26 cellular contexts compared by ENCODE assay signal in genomic region chr3:169818330-169818729, GRCh38. TPM values are rescaled to one million over a fixed set of nuclear protein-coding genes. Genes with fewer than 3 reads are reported as not detected.
DNase-seq lines count a peak whose midpoint lies in the region; ATAC-seq, FAIRE-seq and TF ChIP-seq lines count a peak whose summit lies in the region.
"Had no signal": no experiment of that assay in that cellular context is flagged by ENCODE, and none has a peak within 500 bp of the region (broad histone marks: within the 10 kb centered on the region; RNA-seq: fewer than 3 reads in every experiment).

No MANE protein-coding gene starts in this region.

- no peak for FAIRE-seq in HepG2 (lab: Jason Lieb, UNC)
- FAIRE-seq: GM12878 had no signal

- CTCF ChIA-PET in HepG2 (lab: Yijun Ruan, JAX; ENCODE audit: low intra/inter-chr PET ratio, low total read pairs): no interaction called here

- TF ChIP-seq CTCF in HFFc6 (IDR thresholded peaks at IDR 0.05) (no peak), GM13977 (IDR thresholded peaks at IDR 0.05; ENCODE audit: extremely low read depth, insufficient read depth, missing control alignments) (no peak), progenitor cell of endocrine pancreas (IDR thresholded peaks at IDR 0.05; ENCODE audit: unreplicated experiment) (no peak), HepG2 (CRISPR knock-in tag; IDR thresholded peaks at IDR 0.05) (no peak)

- no peak for TF ChIP-seq POLR2A in HepG2 (IDR thresholded peaks at IDR 0.05; ENCODE audit: insufficient read depth in 1 of 2, low read depth in 2 of 2, low read length in 2 of 2)

- TF ChIP-seq EP300 in HepG2 (IDR thresholded peaks at IDR 0.05; ENCODE audit: low read depth in 2 of 2, low read length in 2 of 2) (no peak), HepG2 (CRISPR knock-in tag; IDR thresholded peaks at IDR 0.05; ENCODE audit: borderline replicate concordance) (no peak)

- peaks cover 13% of the 10 kb centered on the region for H3K36me3 Mint-ChIP-seq in HFFc6 (ENCODE audit: low read depth)
- no peaks in the 10 kb centered on the region for H3K36me3 Mint-ChIP-seq in progenitor cell of endocrine pancreas (ENCODE audit: insufficient read depth)
- H3K36me3 Mint-ChIP-seq: type B pancreatic cell had no signal

- H3K27ac Mint-ChIP-seq in HFFc6: peak overlapping the region; percentile 17
- H3K27ac Mint-ChIP-seq in progenitor cell of endocrine pancreas: no peak overlapping the region
- H3K27ac Mint-ChIP-seq: natural killer cell, T-cell, type B pancreatic cell had no signal

- no peak for TF ChIP-seq RAD21 in HepG2 (CRISPR knock-in tag; IDR thresholded peaks at IDR 0.05)

- no peaks in the 10 kb centered on the region for H4K20me1 ChIP-seq in HepG2 (ENCODE audit: insufficient read depth, low read length)

- H3K4me3 ChIP-seq in HepG2 (replicated peaks in 1 of 3; ENCODE audit: insufficient read depth in 1 of 3, low read depth in 2 of 3, low read length in 3 of 3): no peak overlapping the region
- H3K4me3 ChIP-seq: ascending aorta, GM12878, stomach had no signal

- H3K4me1 ChIP-seq in HepG2 (ENCODE audit: insufficient read depth, low read length): peaks cover 9% of the 10 kb centered on the region

- H3K27ac ChIP-seq in HepG2 (ENCODE audit: extremely low read length, insufficient read depth, low read length): no peak overlapping the region
- H3K27ac ChIP-seq: ascending aorta, stomach had no signal

- ATAC-seq in HepG2: no peak
- ATAC-seq: GM12878, natural killer cell, T-cell had no signal

- WGBS in HepG2 (ENCODE audit: low lambda C conversion rate): 2% methylated on average over 2 of the region's 2 CpGs

- H3K27me3 Mint-ChIP-seq in HFFc6 (ENCODE audit: insufficient read depth) (peaks cover 2% of the 10 kb centered on the region), progenitor cell of endocrine pancreas (peaks cover 11% of the 10 kb centered on the region)

- intact Hi-C loops in HepG2 (cut with micrococcal nuclease; ENCODE audit: unreplicated experiment): no loop called here

- H3K9me3 ChIP-seq in HepG2 (ENCODE audit: low read length): peaks cover 7% of the 10 kb centered on the region
- H3K9me3 ChIP-seq: ascending aorta had no signal

- H3K4me3 Mint-ChIP-seq in HFFc6 (peak overlapping the region; percentile 6; the same call in 1 of the 2 replicates), progenitor cell of endocrine pancreas (ENCODE audit: low read depth) (no peak overlapping the region)
- H3K4me3 Mint-ChIP-seq: natural killer cell, T-cell, type B pancreatic cell had no signal

- H3K4me2 ChIP-seq in HepG2 (ENCODE audit: low read depth, low read length): no peak overlapping the region

- no peaks in the 10 kb centered on the region for H3K36me3 ChIP-seq in HepG2 (replicated peaks in 1 of 2; ENCODE audit: control insufficient read depth in 1 of 2, insufficient read depth in 2 of 2, low read length in 2 of 2)
- H3K36me3 ChIP-seq: ascending aorta, stomach had no signal

- peaks cover 0 to 17% of the 10 kb centered on the region in 2 experiments; a peak in 3 of 5 replicates for H3K27me3 ChIP-seq in HepG2 (ENCODE audit: control insufficient read depth in 1 of 2, insufficient read depth in 2 of 2, low read length in 2 of 2)
- H3K27me3 ChIP-seq: ascending aorta had no signal

- no peak overlapping the region for H2AFZ ChIP-seq in HepG2 (ENCODE audit: low read length)

- peaks cover 15% of the 10 kb centered on the region for H3K9me3 Mint-ChIP-seq in HFFc6
- H3K9me3 Mint-ChIP-seq in progenitor cell of endocrine pancreas (ENCODE audit: low read depth): peaks cover 6% of the 10 kb centered on the region

- H3K4me1 Mint-ChIP-seq in HFFc6 (ENCODE audit: low read depth): peaks cover 22% of the 10 kb centered on the region
- H3K4me1 Mint-ChIP-seq in progenitor cell of endocrine pancreas (ENCODE audit: low read depth): peaks cover 1% of the 10 kb centered on the region

- in situ Hi-C loops in GM13977 (cut with MboI; ENCODE audit: low pct_unique_long_range_greater_than_20kb, low sequenced_read_pairs, unreplicated experiment): no loop called here
- in situ Hi-C loops in HepG2 (cut with HindIII; ENCODE audit: extremely low pct_ligation_motif_present, low pct_unique_long_range_greater_than_20kb): no loop called here

- H3K79me2 ChIP-seq in HepG2 (ENCODE audit: insufficient read depth, low read length): no peaks in the 10 kb centered on the region

- no peak overlapping the region for H3K9ac ChIP-seq in HepG2 (ENCODE audit: insufficient read depth, low read depth, low read length)

- no TSS peak for BruUV-seq in HepG2 (replicated peaks; lab: Mats Ljungman, UMichigan)

- POLR2A ChIA-PET in HepG2 (lab: Yijun Ruan, JAX): no interaction called here

- peak; percentile 28 for DNase-seq in HFFc6
- peak; percentile 72 for DNase-seq in amniotic epithelial cell (ENCODE audit: low read depth)
- DNase-seq in glomerular visceral epithelial cell (ENCODE audit: extremely low spot score): peak; percentile 21
- DNase-seq in SHP77 (lab: John Stamatoyannopoulos, UW): no peak
- no peak for DNase-seq in GM13977 (ENCODE audit: low spot score)
- no peak for DNase-seq in progenitor cell of endocrine pancreas (ENCODE audit: low spot score, unreplicated experiment)
- DNase-seq in HepG2 (ENCODE audit: low spot score): no peak
- DNase-seq: activated CD4-positive, alpha-beta T cell treated with anti-CD3 and anti-CD28 coated beads, Interleukin-2, amount 50 U/mL, for 4 hours; C1 segment of cervical spinal cord; cortex of kidney; GF-D8; hypothalamus; mesendoderm; natural killer cell; NCI-H1417; NCI-H69; posterior cingulate gyrus; Right ventricle myocardium superior; stimulated activated CD4-positive, alpha-beta T cell treated with anti-CD3 and anti-CD28 coated beads, Interleukin-2, amount 100 ng/mL, for 48 hours; stomach; T-cell had no signal

RNA-seq across cellular contexts. Expression of gene LRRC34, which starts 5.6 kb away (rescaled TPM):
- total RNA-seq in HFFc6 (2021; fragmentation: NEBNext Ultra II Directional; extraction: Animal tissue kit (Norgen Biotek cat#: 25700)): 1 to 10 TPM in 3 of 6 experiments, under 1 TPM in 3; 0.59 to 1.5 (median 0.94) TPM
- total RNA-seq in progenitor cell of endocrine pancreas: 6.6 and 7.0 TPM in 2 replicates
- not detected in 2 replicates for total RNA-seq in HepG2 (2016; rRNA removed; fragmentation: Illumina TruSeq; extraction: Trizol)
- not detected in 2 replicates for total RNA-seq in HepG2 (2016; cell fraction: cytosol; rRNA removed; fragmentation: Illumina TruSeq; extraction: Trizol; ENCODE audit: low read depth)
- not detected in 2 replicates for total RNA-seq in HepG2 (2016; cell fraction: insoluble cytoplasmic fraction; rRNA removed; fragmentation: Illumina TruSeq; extraction: Trizol)
- total RNA-seq in HepG2 (2016; cell fraction: membrane; rRNA removed; fragmentation: Illumina TruSeq; extraction: Trizol): not detected in 2 replicates
- not detected in 2 replicates for total RNA-seq in HepG2 (2016; cell fraction: nucleus; rRNA removed; fragmentation: Illumina TruSeq; extraction: Trizol)
- polyA plus RNA-seq in HepG2 (2011; rRNA removed): not detected in 2 replicates
- polyA plus RNA-seq in HepG2 (2011; cell fraction: cytosol; rRNA removed): not detected in 2 replicates
- not detected in 2 replicates for polyA plus RNA-seq in HepG2 (2011; cell fraction: nucleus; rRNA removed)
- 0.11 TPM in 1 of 2 replicates, not detected in the other for polyA plus RNA-seq in HepG2 (2012)
- not detected in 2 replicates for polyA plus RNA-seq in HepG2 (2016; cell fraction: cytosol; fragmentation: Illumina TruSeq; extraction: Trizol; ENCODE audit: low read depth)
- not detected in 2 replicates for polyA plus RNA-seq in HepG2 (2016; cell fraction: insoluble cytoplasmic fraction; fragmentation: Illumina TruSeq; extraction: Trizol; ENCODE audit: low read depth)
- not detected in 2 replicates for polyA plus RNA-seq in HepG2 (2016; cell fraction: membrane; fragmentation: Illumina TruSeq; extraction: Trizol; ENCODE audit: low read depth)
- polyA plus RNA-seq in HepG2 (2016; cell fraction: nucleus; fragmentation: Illumina TruSeq; extraction: Trizol; ENCODE audit: insufficient read depth, low read depth): not detected in 2 replicates
- not detected in 2 replicates for polyA minus RNA-seq in HepG2 (2011; rRNA and poly(A)+ RNA removed; ENCODE audit: low replicate concordance)
- not detected in 2 replicates for polyA minus RNA-seq in HepG2 (2011; cell fraction: cytosol; rRNA and poly(A)+ RNA removed)
- polyA minus RNA-seq in HepG2 (2011; cell fraction: nucleus; rRNA and poly(A)+ RNA removed): not detected in 2 replicates

RNA-seq across cellular contexts. Expression of gene LRRIQ4, which starts 5.7 kb away (rescaled TPM):
- not detected for total RNA-seq in HFFc6 (2021; fragmentation: NEBNext Ultra II Directional; extraction: Animal tissue kit (Norgen Biotek cat#: 25700))
- 0.31 and 0.42 TPM in 2 replicates for total RNA-seq in progenitor cell of endocrine pancreas
- not detected in 2 replicates for total RNA-seq in HepG2 (2016; rRNA removed; fragmentation: Illumina TruSeq; extraction: Trizol)
- total RNA-seq in HepG2 (2016; cell fraction: cytosol; rRNA removed; fragmentation: Illumina TruSeq; extraction: Trizol; ENCODE audit: low read depth): not detected in 2 replicates
- total RNA-seq in HepG2 (2016; cell fraction: insoluble cytoplasmic fraction; rRNA removed; fragmentation: Illumina TruSeq; extraction: Trizol): not detected in 2 replicates
- total RNA-seq in HepG2 (2016; cell fraction: membrane; rRNA removed; fragmentation: Illumina TruSeq; extraction: Trizol): not detected in 2 replicates
- total RNA-seq in HepG2 (2016; cell fraction: nucleus; rRNA removed; fragmentation: Illumina TruSeq; extraction: Trizol): not detected in 2 replicates
- polyA plus RNA-seq in HepG2 (2011; rRNA removed): not detected in 2 replicates
- polyA plus RNA-seq in HepG2 (2011; cell fraction: cytosol; rRNA removed): not detected in 2 replicates
- polyA plus RNA-seq in HepG2 (2011; cell fraction: nucleus; rRNA removed): not detected in 2 replicates
- not detected in 2 replicates for polyA plus RNA-seq in HepG2 (2012)
- polyA plus RNA-seq in HepG2 (2016; cell fraction: cytosol; fragmentation: Illumina TruSeq; extraction: Trizol; ENCODE audit: low read depth): not detected in 2 replicates
- not detected in 2 replicates for polyA plus RNA-seq in HepG2 (2016; cell fraction: insoluble cytoplasmic fraction; fragmentation: Illumina TruSeq; extraction: Trizol; ENCODE audit: low read depth)
- polyA plus RNA-seq in HepG2 (2016; cell fraction: membrane; fragmentation: Illumina TruSeq; extraction: Trizol; ENCODE audit: low read depth): not detected in 2 replicates
- polyA plus RNA-seq in HepG2 (2016; cell fraction: nucleus; fragmentation: Illumina TruSeq; extraction: Trizol; ENCODE audit: insufficient read depth, low read depth): not detected in 2 replicates
- polyA minus RNA-seq in HepG2 (2011; rRNA and poly(A)+ RNA removed; ENCODE audit: low replicate concordance): not detected in 2 replicates
- not detected in 2 replicates for polyA minus RNA-seq in HepG2 (2011; cell fraction: cytosol; rRNA and poly(A)+ RNA removed)
- not detected in 2 replicates for polyA minus RNA-seq in HepG2 (2011; cell fraction: nucleus; rRNA and poly(A)+ RNA removed)
- total RNA-seq: ascending aorta, natural killer cell, Right ventricle myocardium superior, skeletal muscle tissue, T-cell had no signal
- polyA plus RNA-seq: stomach had no signal

RNA-seq across cellular contexts. Expression of gene MYNN, which starts 45.1 kb away (rescaled TPM):
- total RNA-seq in HFFc6 (2021; fragmentation: NEBNext Ultra II Directional; extraction: Animal tissue kit (Norgen Biotek cat#: 25700)): 10 to 100 TPM; 10.9 to 13.8 (median 11.7) TPM
- total RNA-seq in progenitor cell of endocrine pancreas (15.5 and 15.8 TPM in 2 replicates), HepG2 (2016; rRNA removed; fragmentation: Illumina TruSeq; extraction: Trizol) (17.6 and 23.7 TPM in 2 replicates)
- total RNA-seq in HepG2 (2016; cell fraction: cytosol; rRNA removed; fragmentation: Illumina TruSeq; extraction: Trizol; ENCODE audit: low read depth): 3.2 and 3.3 TPM in 2 replicates
- total RNA-seq in HepG2 (2016; cell fraction: insoluble cytoplasmic fraction; rRNA removed; fragmentation: Illumina TruSeq; extraction: Trizol): 15.9 and 24.4 TPM in 2 replicates
- total RNA-seq in HepG2 (2016; cell fraction: membrane; rRNA removed; fragmentation: Illumina TruSeq; extraction: Trizol): 7.9 and 9.4 TPM in 2 replicates
- total RNA-seq in HepG2 (2016; cell fraction: nucleus; rRNA removed; fragmentation: Illumina TruSeq; extraction: Trizol): 16.4 and 19.9 TPM in 2 replicates
- 8.7 and 10.4 TPM in 2 replicates for polyA plus RNA-seq in HepG2 (2011; rRNA removed)
- polyA plus RNA-seq in HepG2 (2011; cell fraction: cytosol; rRNA removed): 3.4 and 4.8 TPM in 2 replicates
- polyA plus RNA-seq in HepG2 (2011; cell fraction: nucleus; rRNA removed): 7.6 and 7.8 TPM in 2 replicates
- polyA plus RNA-seq in HepG2 (2012): 8.0 and 8.3 TPM in 2 replicates
- polyA plus RNA-seq in HepG2 (2016; cell fraction: cytosol; fragmentation: Illumina TruSeq; extraction: Trizol; ENCODE audit: low read depth): 1.8 TPM in 2 replicates
- polyA plus RNA-seq in HepG2 (2016; cell fraction: insoluble cytoplasmic fraction; fragmentation: Illumina TruSeq; extraction: Trizol; ENCODE audit: low read depth): 14.0 and 15.4 TPM in 2 replicates
- 3.1 and 3.5 TPM in 2 replicates for polyA plus RNA-seq in HepG2 (2016; cell fraction: membrane; fragmentation: Illumina TruSeq; extraction: Trizol; ENCODE audit: low read depth)
- 18.9 and 19.7 TPM in 2 replicates for polyA plus RNA-seq in HepG2 (2016; cell fraction: nucleus; fragmentation: Illumina TruSeq; extraction: Trizol; ENCODE audit: insufficient read depth, low read depth)
- polyA minus RNA-seq in HepG2 (2011; rRNA and poly(A)+ RNA removed; ENCODE audit: low replicate concordance): 5.0 and 6.9 TPM in 2 replicates
- 10.0 and 11.1 TPM in 2 replicates for polyA minus RNA-seq in HepG2 (2011; cell fraction: cytosol; rRNA and poly(A)+ RNA removed)
- 38.5 and 43.5 TPM in 2 replicates for polyA minus RNA-seq in HepG2 (2011; cell fraction: nucleus; rRNA and poly(A)+ RNA removed)

RNA-seq across cellular contexts. Expression of gene ACTRT3, which starts 49.0 kb away (rescaled TPM):
- total RNA-seq in HFFc6 (2021; fragmentation: NEBNext Ultra II Directional; extraction: Animal tissue kit (Norgen Biotek cat#: 25700)): 1 to 10 TPM; 1.2 to 3.5 (median 1.7) TPM
- total RNA-seq in progenitor cell of endocrine pancreas: 2.1 and 2.6 TPM in 2 replicates
- 0.97 and 1.1 TPM in 2 replicates for total RNA-seq in HepG2 (2016; rRNA removed; fragmentation: Illumina TruSeq; extraction: Trizol)
- total RNA-seq in HepG2 (2016; cell fraction: cytosol; rRNA removed; fragmentation: Illumina TruSeq; extraction: Trizol; ENCODE audit: low read depth): 0.18 TPM in 1 of 2 replicates, not detected in the other
- total RNA-seq in HepG2 (2016; cell fraction: insoluble cytoplasmic fraction; rRNA removed; fragmentation: Illumina TruSeq; extraction: Trizol): 1.0 and 1.5 TPM in 2 replicates
- 0.80 and 0.90 TPM in 2 replicates for total RNA-seq in HepG2 (2016; cell fraction: membrane; rRNA removed; fragmentation: Illumina TruSeq; extraction: Trizol)
- 0.88 and 1.0 TPM in 2 replicates for total RNA-seq in HepG2 (2016; cell fraction: nucleus; rRNA removed; fragmentation: Illumina TruSeq; extraction: Trizol)
- polyA plus RNA-seq in HepG2 (2011; rRNA removed): 0.42 and 0.47 TPM in 2 replicates
- 0.24 and 0.41 TPM in 2 replicates for polyA plus RNA-seq in HepG2 (2011; cell fraction: cytosol; rRNA removed)
- 0.32 and 0.35 TPM in 2 replicates for polyA plus RNA-seq in HepG2 (2011; cell fraction: nucleus; rRNA removed)
- 0.44 and 0.47 TPM in 2 replicates for polyA plus RNA-seq in HepG2 (2012)
- polyA plus RNA-seq in HepG2 (2016; cell fraction: cytosol; fragmentation: Illumina TruSeq; extraction: Trizol; ENCODE audit: low read depth): 0.10 and 0.23 TPM in 2 replicates
- polyA plus RNA-seq in HepG2 (2016; cell fraction: insoluble cytoplasmic fraction; fragmentation: Illumina TruSeq; extraction: Trizol; ENCODE audit: low read depth): 1.4 and 1.7 TPM in 2 replicates
- 0.24 and 0.34 TPM in 2 replicates for polyA plus RNA-seq in HepG2 (2016; cell fraction: membrane; fragmentation: Illumina TruSeq; extraction: Trizol; ENCODE audit: low read depth)
- 0.53 and 0.83 TPM in 2 replicates for polyA plus RNA-seq in HepG2 (2016; cell fraction: nucleus; fragmentation: Illumina TruSeq; extraction: Trizol; ENCODE audit: insufficient read depth, low read depth)
- polyA minus RNA-seq in HepG2 (2011; rRNA and poly(A)+ RNA removed; ENCODE audit: low replicate concordance): 2.0 and 4.0 TPM in 2 replicates
- 0.40 TPM in 1 of 2 replicates, not detected in the other for polyA minus RNA-seq in HepG2 (2011; cell fraction: cytosol; rRNA and poly(A)+ RNA removed)
- 0.77 and 1.2 TPM in 2 replicates for polyA minus RNA-seq in HepG2 (2011; cell fraction: nucleus; rRNA and poly(A)+ RNA removed)

RNA-seq across cellular contexts. Expression of gene LRRC31, which starts 51.4 kb away (rescaled TPM):
- total RNA-seq in HFFc6 (2021; fragmentation: NEBNext Ultra II Directional; extraction: Animal tissue kit (Norgen Biotek cat#: 25700)): not detected
- total RNA-seq in progenitor cell of endocrine pancreas (0.67 and 1.2 TPM in 2 replicates), HepG2 (2016; rRNA removed; fragmentation: Illumina TruSeq; extraction: Trizol) (not detected in 2 replicates)
- not detected in 2 replicates for total RNA-seq in HepG2 (2016; cell fraction: cytosol; rRNA removed; fragmentation: Illumina TruSeq; extraction: Trizol; ENCODE audit: low read depth)
- not detected in 2 replicates for total RNA-seq in HepG2 (2016; cell fraction: insoluble cytoplasmic fraction; rRNA removed; fragmentation: Illumina TruSeq; extraction: Trizol)
- total RNA-seq in HepG2 (2016; cell fraction: membrane; rRNA removed; fragmentation: Illumina TruSeq; extraction: Trizol): not detected in 2 replicates
- total RNA-seq in HepG2 (2016; cell fraction: nucleus; rRNA removed; fragmentation: Illumina TruSeq; extraction: Trizol): not detected in 2 replicates
- polyA plus RNA-seq in HepG2 (2011; rRNA removed): not detected in 2 replicates
- 0.04 TPM in 1 of 2 replicates, not detected in the other for polyA plus RNA-seq in HepG2 (2011; cell fraction: cytosol; rRNA removed)
- not detected in 2 replicates for polyA plus RNA-seq in HepG2 (2011; cell fraction: nucleus; rRNA removed)
- not detected in 2 replicates for polyA plus RNA-seq in HepG2 (2012)
- not detected in 2 replicates for polyA plus RNA-seq in HepG2 (2016; cell fraction: cytosol; fragmentation: Illumina TruSeq; extraction: Trizol; ENCODE audit: low read depth)
- not detected in 2 replicates for polyA plus RNA-seq in HepG2 (2016; cell fraction: insoluble cytoplasmic fraction; fragmentation: Illumina TruSeq; extraction: Trizol; ENCODE audit: low read depth)
- polyA plus RNA-seq in HepG2 (2016; cell fraction: membrane; fragmentation: Illumina TruSeq; extraction: Trizol; ENCODE audit: low read depth): not detected in 2 replicates
- not detected in 2 replicates for polyA plus RNA-seq in HepG2 (2016; cell fraction: nucleus; fragmentation: Illumina TruSeq; extraction: Trizol; ENCODE audit: insufficient read depth, low read depth)
- not detected in 2 replicates for polyA minus RNA-seq in HepG2 (2011; rRNA and poly(A)+ RNA removed; ENCODE audit: low replicate concordance)
- polyA minus RNA-seq in HepG2 (2011; cell fraction: cytosol; rRNA and poly(A)+ RNA removed): not detected in 2 replicates
- not detected in 2 replicates for polyA minus RNA-seq in HepG2 (2011; cell fraction: nucleus; rRNA and poly(A)+ RNA removed)
- total RNA-seq: ascending aorta, GM12878, kidney epithelial cell, natural killer cell, Right ventricle myocardium superior, skeletal muscle tissue, T-cell had no signal

Comparison
In these comparisons a context has a peak if more than half of its experiments do, and no peak if none do; other contexts are left out.
1. DNase-seq: peak in HFFc6 (single experiment), amniotic epithelial cell (single experiment) and glomerular visceral epithelial cell (single experiment); none in SHP77 (0 of 2), GM13977 (single experiment), progenitor cell of endocrine pancreas (single experiment) and HepG2 (single experiment).